Comparison of ENCODE assay signal across 1 cellular context in genomic region chr1:47837046-47837830, GRCh38.
TF ChIP-seq lines count a peak whose summit lies in the region.

No MANE protein-coding gene starts in this region.

TF ChIP-seq in HepG2, 621 proteins besides CTCF, POLR2A, EP300 and RAD21 (continued from another document):
- TF ChIP-seq, protein P1, sequence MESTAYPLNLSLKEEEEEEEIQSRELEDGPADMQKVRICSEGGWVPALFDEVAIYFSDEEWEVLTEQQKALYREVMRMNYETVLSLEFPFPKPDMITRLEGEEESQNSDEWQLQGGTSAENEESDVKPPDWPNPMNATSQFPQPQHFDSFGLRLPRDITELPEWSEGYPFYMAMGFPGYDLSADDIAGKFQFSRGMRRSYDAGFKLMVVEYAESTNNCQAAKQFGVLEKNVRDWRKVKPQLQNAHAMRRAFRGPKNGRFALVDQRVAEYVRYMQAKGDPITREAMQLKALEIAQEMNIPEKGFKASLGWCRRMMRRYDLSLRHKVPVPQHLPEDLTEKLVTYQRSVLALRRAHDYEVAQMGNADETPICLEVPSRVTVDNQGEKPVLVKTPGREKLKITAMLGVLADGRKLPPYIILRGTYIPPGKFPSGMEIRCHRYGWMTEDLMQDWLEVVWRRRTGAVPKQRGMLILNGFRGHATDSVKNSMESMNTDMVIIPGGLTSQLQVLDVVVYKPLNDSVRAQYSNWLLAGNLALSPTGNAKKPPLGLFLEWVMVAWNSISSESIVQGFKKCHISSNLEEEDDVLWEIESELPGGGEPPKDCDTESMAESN (CRISPR knock-in tag; conservative IDR thresholded peaks at IDR 0.05) = 0 out of 2 replicates have a peak, but pooled peaks have one; percentile 19
- TF ChIP-seq CHD4 (IDR thresholded peaks at IDR 0.05; ENCODE audit: borderline replicate concordance, low read length) (0 out of 2 replicates have a peak, but pooled peaks have one; percentile 60), ATF1 (CRISPR knock-in tag; IDR thresholded peaks at IDR 0.05) (peak; percentile 14; the same call in 1 of the 2 replicates), FOXO1 (CRISPR knock-in tag; IDR thresholded peaks at IDR 0.05) (no peak), ZSCAN29 (CRISPR knock-in tag; conservative IDR thresholded peaks at IDR 0.05) (0 out of 2 replicates have a peak, but pooled peaks have one; percentile 9), FOXP4 (CRISPR knock-in tag; IDR thresholded peaks at IDR 0.05) (no peak), ZNF317 (CRISPR knock-in tag; IDR thresholded peaks at IDR 0.05) (no peak), NCOR1 (IDR thresholded peaks at IDR 0.05; ENCODE audit: borderline replicate concordance, low read length) (no peak; the same call in 1 of the 2 replicates), ZNF839 (CRISPR knock-in tag; IDR thresholded peaks at IDR 0.05; ENCODE audit: borderline replicate concordance) (no peak), ZBTB43 (CRISPR knock-in tag; conservative IDR thresholded peaks at IDR 0.05) (no peak), YY1 (IDR thresholded peaks at IDR 0.05; ENCODE audit: insufficient read depth, insufficient replicate concordance, low read depth, low read length) (peak; percentile 3), SKI (IDR thresholded peaks at IDR 0.05; ENCODE audit: partially characterized antibody) (no peak), ZNF510 (CRISPR knock-in tag; IDR thresholded peaks at IDR 0.05; ENCODE audit: low read depth) (0 out of 2 replicates have a peak, but pooled peaks have one; percentile 15), TAF1 (CRISPR knock-in tag; IDR thresholded peaks at IDR 0.05) (no peak)
- TF ChIP-seq, protein P2, sequence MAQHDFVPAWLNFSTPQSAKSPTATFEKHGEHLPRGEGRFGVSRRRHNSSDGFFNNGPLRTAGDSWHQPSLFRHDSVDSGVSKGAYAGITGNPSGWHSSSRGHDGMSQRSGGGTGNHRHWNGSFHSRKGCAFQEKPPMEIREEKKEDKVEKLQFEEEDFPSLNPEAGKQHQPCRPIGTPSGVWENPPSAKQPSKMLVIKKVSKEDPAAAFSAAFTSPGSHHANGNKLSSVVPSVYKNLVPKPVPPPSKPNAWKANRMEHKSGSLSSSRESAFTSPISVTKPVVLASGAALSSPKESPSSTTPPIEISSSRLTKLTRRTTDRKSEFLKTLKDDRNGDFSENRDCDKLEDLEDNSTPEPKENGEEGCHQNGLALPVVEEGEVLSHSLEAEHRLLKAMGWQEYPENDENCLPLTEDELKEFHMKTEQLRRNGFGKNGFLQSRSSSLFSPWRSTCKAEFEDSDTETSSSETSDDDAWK (CRISPR knock-in tag; IDR thresholded peaks at IDR 0.05) = no peak
TF ChIP-seq in HepG2: peak in this region for 7.
